Comparison of ENCODE assay signal across 10 cellular contexts in genomic region chr15:95875141-95875643, GRCh38.
DNase-seq lines count a peak whose midpoint lies in the region; ATAC-seq and TF ChIP-seq lines count a peak whose summit lies in the region.
"Had no signal": no experiment of that assay in that cellular context is flagged by ENCODE, and none has a peak within 500 bp of the region (broad histone marks: within the 10 kb centered on the region; RNA-seq: fewer than 3 reads in every experiment).

No MANE protein-coding gene starts in this region.

- H3K4me3 ChIP-seq in thoracic aorta (no peak overlapping the region), testis (no peak overlapping the region)
- H3K4me3 ChIP-seq: esophagus squamous epithelium had no signal

- intact Hi-C loops in testis (cut with DNase I; ENCODE audit: low total_unique reads) = no loop called here

- TF ChIP-seq CTCF in foreskin keratinocyte (conservative IDR thresholded peaks at IDR 0.05) (no peak), thoracic aorta (IDR thresholded peaks at IDR 0.05) (peak; percentile 39), testis (IDR thresholded peaks at IDR 0.05) (no peak)

- peaks cover 16% of the 10 kb centered on the region for H3K9me3 Mint-ChIP-seq in activated CD4-positive, alpha-beta T cell treated with anti-CD3 and anti-CD28 coated beads, Interleukin-2, amount 10 ng/mL, durations not matched to agents 7 days and 5 days

- no peaks in the 10 kb centered on the region for H3K4me1 ChIP-seq in foreskin keratinocyte
- peaks cover 0 to 20% of the 10 kb centered on the region in 2 donors for H3K4me1 ChIP-seq in thoracic aorta (ENCODE audit: control insufficient read depth in 1 of 2, low read depth in 2 of 2)
- H3K4me1 ChIP-seq in testis = peaks cover 4% of the 10 kb centered on the region
- H3K4me1 ChIP-seq: esophagus squamous epithelium had no signal

- WGBS in testis, 2 donors = 38 to 41% methylated on average over 5 of the region's 5 CpGs

- peaks cover 13% of the 10 kb centered on the region for H3K36me3 Mint-ChIP-seq in activated CD4-positive, alpha-beta T cell treated with anti-CD3 and anti-CD28 coated beads, Interleukin-2, amount 10 ng/mL, durations not matched to agents 7 days and 5 days (ENCODE audit: low read depth)
- no peaks in the 10 kb centered on the region for H3K36me3 Mint-ChIP-seq in T-helper 17 cell (ENCODE audit: low read depth)

- POLR2A ChIA-PET in activated CD4-positive, alpha-beta T cell treated with anti-CD3 and anti-CD28 coated beads, Interleukin-2, amount 10 ng/mL, durations not matched to agents 7 days and 5 days (lab: Charles Lee) = no interaction called here

- H3K27ac ChIP-seq in foreskin keratinocyte (no peak overlapping the region), thoracic aorta (peak overlapping the region; percentile 59 to 64), testis (peak overlapping the region in 1 of 2 donors; percentile 71)
- H3K27ac ChIP-seq: neutrophil had no signal

- no peak for TF ChIP-seq POLR2A in testis (IDR thresholded peaks at IDR 0.05)

- peaks cover 68% of the 10 kb centered on the region for H3K4me1 Mint-ChIP-seq in activated CD4-positive, alpha-beta T cell treated with anti-CD3 and anti-CD28 coated beads, Interleukin-2, amount 10 ng/mL, durations not matched to agents 7 days and 5 days
- no peaks in the 10 kb centered on the region for H3K4me1 Mint-ChIP-seq in T-helper 17 cell

- peak overlapping the region; percentile 69 for H3K27ac Mint-ChIP-seq in activated CD4-positive, alpha-beta T cell treated with anti-CD3 and anti-CD28 coated beads, Interleukin-2, amount 10 ng/mL, durations not matched to agents 7 days and 5 days
- no peak overlapping the region for H3K27ac Mint-ChIP-seq in T-helper 17 cell

- DNase-seq in activated CD4-positive, alpha-beta T cell treated with anti-CD3 and anti-CD28 coated beads, Interleukin-2, amount 10 ng/mL, durations not matched to agents 7 days and 5 days = peak; percentile 48
- no peak for DNase-seq in activated CD4-positive, alpha-beta T cell treated with anti-CD3 and anti-CD28 coated beads for 48 hours
- no peak for DNase-seq in T-helper 17 cell
- peak; percentile 37 to 59 for DNase-seq in foreskin keratinocyte
- peak; percentile 24 for DNase-seq in thoracic aorta (ENCODE audit: low spot score)
- no peak for DNase-seq in NK-92 (lab: John Stamatoyannopoulos, UW; ENCODE audit: unreplicated experiment)
- no peak for DNase-seq in testis
- DNase-seq: esophagus squamous epithelium had no signal

- H3K27me3 ChIP-seq in foreskin keratinocyte (no peaks in the 10 kb centered on the region), thoracic aorta (replicated peaks; ENCODE audit: insufficient read depth) (no peaks in the 10 kb centered on the region), testis (no peaks in the 10 kb centered on the region)
- H3K27me3 ChIP-seq: esophagus squamous epithelium, neutrophil had no signal

- ATAC-seq in T-helper 17 cell = peak; percentile 57
- no peak for ATAC-seq in foreskin keratinocyte
- peak; percentile 70 for ATAC-seq in thoracic aorta (ENCODE audit: insufficient number of reproducible peaks, low FRiP score, low read depth)
- ATAC-seq in activated CD4-positive, CD25-positive, alpha-beta regulatory T cell treated with anti-CD3 and anti-CD28 coated beads, Interleukin-2, amount 50 U/mL, for 24 hours = no peak

- H3K27me3 Mint-ChIP-seq in activated CD4-positive, alpha-beta T cell treated with anti-CD3 and anti-CD28 coated beads, Interleukin-2, amount 10 ng/mL, durations not matched to agents 7 days and 5 days = peaks cover 14% of the 10 kb centered on the region
- H3K27me3 Mint-ChIP-seq in T-helper 17 cell = no peaks in the 10 kb centered on the region

- CTCF ChIA-PET in activated CD4-positive, alpha-beta T cell treated with anti-CD3 and anti-CD28 coated beads, Interleukin-2, amount 10 ng/mL, durations not matched to agents 7 days and 5 days (lab: Charles Lee) = no interaction called here

- peak overlapping the region; percentile 5 for H3K4me3 Mint-ChIP-seq in activated CD4-positive, alpha-beta T cell treated with anti-CD3 and anti-CD28 coated beads, Interleukin-2, amount 10 ng/mL, durations not matched to agents 7 days and 5 days
- no peak overlapping the region for H3K4me3 Mint-ChIP-seq in T-helper 17 cell

- H3K9me3 ChIP-seq in T-helper 17 cell (ENCODE audit: control insufficient read depth, low read length, poor library complexity, severe bottlenecking) = no peaks in the 10 kb centered on the region
- H3K9me3 ChIP-seq in thoracic aorta = no peaks in the 10 kb centered on the region
- no peaks in the 10 kb centered on the region for H3K9me3 ChIP-seq in testis
- H3K9me3 ChIP-seq: esophagus squamous epithelium, neutrophil had no signal

- H3K36me3 ChIP-seq in thoracic aorta = no peaks in the 10 kb centered on the region
- no peaks in the 10 kb centered on the region for H3K36me3 ChIP-seq in testis (ENCODE audit: low read depth, missing control alignments)
- H3K36me3 ChIP-seq: esophagus squamous epithelium, neutrophil had no signal

Comparison
In these comparisons a context has a peak if more than half of its experiments do, and no peak if none do; other contexts are left out.
1. DNase-seq: peak in activated CD4-positive, alpha-beta T cell treated with anti-CD3 and anti-CD28 coated beads, Interleukin-2, amount 10 ng/mL, durations not matched to agents 7 days and 5 days (single experiment), foreskin keratinocyte (2 of 2) and thoracic aorta (single experiment); none in activated CD4-positive, alpha-beta T cell treated with anti-CD3 and anti-CD28 coated beads for 48 hours (single experiment), T-helper 17 cell (0 of 3), NK-92 (single experiment) and testis (single experiment).
2. ATAC-seq: peak in T-helper 17 cell (single experiment) and thoracic aorta (single experiment); none in foreskin keratinocyte (single experiment) and activated CD4-positive, CD25-positive, alpha-beta regulatory T cell treated with anti-CD3 and anti-CD28 coated beads, Interleukin-2, amount 50 U/mL, for 24 hours (0 of 2).